In the genomic region with DNA sequence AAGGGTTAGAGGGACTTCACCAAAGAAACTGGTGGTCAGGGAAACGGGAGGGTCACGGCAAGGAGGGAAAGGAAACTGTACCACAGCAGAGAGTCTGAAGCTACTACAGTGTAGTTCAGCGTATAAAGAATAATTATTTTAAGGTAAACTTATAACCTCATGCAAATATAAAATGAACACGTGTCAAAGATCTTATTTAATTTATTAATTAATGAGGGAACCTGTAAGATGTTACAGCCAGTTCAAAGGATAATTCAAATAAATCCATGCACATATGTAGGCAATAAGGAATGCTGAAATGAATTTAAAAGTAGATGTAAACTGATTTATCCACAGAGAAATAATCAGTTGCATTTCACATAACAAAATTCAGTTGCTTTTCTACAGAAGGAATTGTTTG, we compare ENCODE assay signal across 28 cellular contexts. TPM values are rescaled to one million over a fixed set of nuclear protein-coding genes. Genes with fewer than 3 reads are reported as not detected.
"Had no signal": no experiment of that assay in that cellular context is flagged by ENCODE, and none has a peak within 500 bp of the region (broad histone marks: within the 10 kb centered on the region; RNA-seq: fewer than 3 reads in every experiment).

No MANE protein-coding gene starts in this region.

- H3K36me3 ChIP-seq: colonic mucosa, esophagus muscularis mucosa, esophagus squamous epithelium, gastrocnemius medialis, gastroesophageal sphincter, heart left ventricle, heart right ventricle had no signal

- H3K4me3 ChIP-seq: colonic mucosa, coronary artery, dorsolateral prefrontal cortex, esophagus muscularis mucosa, esophagus squamous epithelium, gastrocnemius medialis, gastroesophageal sphincter, heart left ventricle, heart right ventricle had no signal

- H3K9me3 ChIP-seq: colonic mucosa, esophagus muscularis mucosa, esophagus squamous epithelium, gastrocnemius medialis, gastroesophageal sphincter, heart right ventricle had no signal

- H3K27me3 ChIP-seq: colonic mucosa, dorsolateral prefrontal cortex, esophagus muscularis mucosa, esophagus squamous epithelium, foreskin keratinocyte, gastrocnemius medialis, gastroesophageal sphincter, heart left ventricle, heart right ventricle had no signal

- ATAC-seq: effector memory CD8-positive, alpha-beta T cell; esophagus mucosa; foreskin keratinocyte; gastrocnemius medialis; gastroesophageal sphincter; heart left ventricle; heart right ventricle had no signal

- FAIRE-seq: colon, endometrium, endothelial cell of umbilical vein, frontal cortex had no signal

- H3K4me1 ChIP-seq: colonic mucosa, esophagus squamous epithelium, foreskin keratinocyte, gastroesophageal sphincter, heart right ventricle had no signal

- H3K27ac ChIP-seq: colonic mucosa, coronary artery, dorsolateral prefrontal cortex, epithelial cell of prostate, esophagus muscularis mucosa, esophagus squamous epithelium, foreskin keratinocyte, gastrocnemius medialis, gastroesophageal sphincter, heart left ventricle, heart right ventricle had no signal

- DNase-seq: colonic mucosa; cortex of kidney; dermis blood vessel endothelial cell; dorsolateral prefrontal cortex; effector CD4-positive, alpha-beta T cell; effector CD8-positive, alpha-beta T cell; effector memory CD4-positive, alpha-beta T cell; effector memory CD8-positive, alpha-beta T cell; endodermal cell; erythroblast; esophagus squamous epithelium; foreskin fibroblast; foreskin keratinocyte; foreskin melanocyte; gastrocnemius medialis; glutamatergic neuron; head of caudate nucleus; heart left ventricle; heart right ventricle had no signal

RNA-seq across cellular contexts. Expression of a gene that starts 49.4 kb away (rescaled TPM):
- total RNA-seq: endothelial cell of umbilical vein had no signal
- polyA plus RNA-seq: endothelial cell of umbilical vein, foreskin keratinocyte had no signal
